Comparison of ENCODE assay signal across 16 cellular contexts in the genomic region with DNA sequence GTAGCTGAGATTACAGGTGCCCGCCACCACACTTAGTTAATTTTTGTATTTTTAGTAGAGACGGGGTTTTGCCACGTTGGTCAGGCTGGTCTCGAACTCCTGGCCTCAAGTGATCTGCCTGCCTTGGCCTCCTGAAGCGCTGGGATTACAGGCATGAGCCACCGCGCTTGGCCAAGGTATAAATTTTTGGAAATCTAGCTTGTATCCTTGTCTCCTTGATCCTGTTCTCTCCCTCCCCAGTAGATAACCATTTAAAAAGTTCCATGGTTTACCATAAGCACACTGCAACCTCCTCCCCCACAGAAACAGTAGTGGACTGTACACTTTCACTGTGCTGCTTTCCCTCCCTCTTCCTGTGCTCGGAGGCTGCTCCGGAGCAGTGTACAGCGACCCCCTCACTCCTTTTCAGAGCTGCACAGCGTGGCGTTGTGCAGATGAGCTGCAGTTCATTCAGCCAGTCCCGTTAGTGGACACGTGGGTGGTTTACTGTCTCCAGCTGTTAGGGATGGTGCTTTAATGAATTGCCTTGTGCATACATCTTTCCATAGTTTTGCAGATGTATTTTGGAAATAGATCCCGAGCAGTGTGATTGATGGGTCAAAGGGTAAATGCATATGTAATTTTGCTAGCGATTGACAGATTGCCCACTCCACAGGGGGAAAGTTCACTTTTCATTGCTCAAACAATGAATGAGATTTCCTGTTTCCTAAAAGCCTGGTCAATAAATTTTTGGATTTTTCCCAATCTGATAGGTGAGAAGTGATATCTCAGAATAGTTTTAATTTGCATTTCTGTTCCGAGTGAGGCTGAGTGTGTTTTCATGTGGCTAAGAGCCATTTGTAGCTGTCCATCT. TPM values are rescaled to one million over a fixed set of nuclear protein-coding genes. Genes with fewer than 3 reads are reported as not detected.
DNase-seq lines count a peak whose midpoint lies in the region; ATAC-seq and TF ChIP-seq lines count a peak whose summit lies in the region.
"Had no signal": no experiment of that assay in that cellular context is flagged by ENCODE, and none has a peak within 500 bp of the region (broad histone marks: within the 10 kb centered on the region; RNA-seq: fewer than 3 reads in every experiment).

No MANE protein-coding gene starts in this region.

- H3K4me3 ChIP-seq in brain microvascular endothelial cell (ENCODE audit: low read depth, low read length) (no peak overlapping the region), liver (ENCODE audit: low read depth in 1 of 3, low read length in 3 of 3) (no peak overlapping the region)
- H3K4me3 ChIP-seq: Peyer's patch, right atrium auricular region had no signal

- H3K36me3 Mint-ChIP-seq in HFFc6 (ENCODE audit: low read depth): peaks cover 74% of the 10 kb centered on the region

- WGBS in liver: 49% methylated on average over 17 of the region's 17 CpGs

- no peaks in the 10 kb centered on the region for H3K27me3 ChIP-seq in brain microvascular endothelial cell (replicated peaks)
- H3K27me3 ChIP-seq in liver (ENCODE audit: control insufficient read depth in 4 of 4, insufficient read depth in 4 of 4, low read length in 3 of 4): no peaks in the 10 kb centered on the region
- H3K27me3 ChIP-seq: Peyer's patch, right atrium auricular region had no signal

- no peak for ATAC-seq in GM19035 (IDR thresholded peaks at IDR 0.05; ENCODE audit: unreplicated experiment)
- ATAC-seq in GM21423 (IDR thresholded peaks at IDR 0.05; ENCODE audit: unreplicated experiment): no peak

- no peak for TF ChIP-seq CTCF in C4-2B (conservative IDR thresholded peaks at IDR 0.05)
- no peak for TF ChIP-seq CTCF in HFFc6 (IDR thresholded peaks at IDR 0.05)
- peak; percentile 30 for TF ChIP-seq CTCF in brain microvascular endothelial cell (IDR thresholded peaks at IDR 0.05; ENCODE audit: low read depth, low read length, missing control alignments)
- no peak for TF ChIP-seq CTCF in liver (IDR thresholded peaks at IDR 0.05; ENCODE audit: low read depth, low read length, missing input control)

- H3K27ac ChIP-seq in C4-2B (peak overlapping the region; percentile 41), brain microvascular endothelial cell (peak overlapping the region; percentile 15), liver (ENCODE audit: low read depth in 1 of 2, low read length in 2 of 2) (peak overlapping the region; percentile 58 to 87)
- H3K27ac ChIP-seq: Peyer's patch had no signal

- peak overlapping the region; percentile 59 for H3K4me3 Mint-ChIP-seq in HFFc6
- H3K4me3 Mint-ChIP-seq: T-helper 1 cell treated with Interleukin-12 subunit alpha and Interleukin-12 subunit beta and Interleukin-4 antibody, amounts not matched to agents 30 μg/mL and 1 μg/mL, for 36 hours had no signal

- H3K27me3 Mint-ChIP-seq in HFFc6 (ENCODE audit: insufficient read depth): no peaks in the 10 kb centered on the region; the same call in 1 of the 2 replicates

- H3K9me3 Mint-ChIP-seq in HFFc6: no peaks in the 10 kb centered on the region
- H3K9me3 Mint-ChIP-seq: T-helper 1 cell treated with Interleukin-12 subunit alpha and Interleukin-12 subunit beta and Interleukin-4 antibody, amounts not matched to agents 30 μg/mL and 1 μg/mL, for 36 hours had no signal

- H3K4me1 Mint-ChIP-seq in HFFc6 (ENCODE audit: low read depth): peaks cover 83% of the 10 kb centered on the region

- in situ Hi-C loops in brain microvascular endothelial cell (cut with HindIII; ENCODE audit: low pct_ligation_motif_present, low sequenced_read_pairs): no loop called here

- peak overlapping the region; percentile 96 for H3K27ac Mint-ChIP-seq in HFFc6
- H3K27ac Mint-ChIP-seq: T-helper 1 cell treated with Interleukin-12 subunit alpha and Interleukin-12 subunit beta and Interleukin-4 antibody, amounts not matched to agents 30 μg/mL and 1 μg/mL, for 36 hours had no signal

- peaks cover 18 to 35% (median 23%) of the 10 kb centered on the region in 4 donors for H3K4me1 ChIP-seq in liver (ENCODE audit: control insufficient read depth in 4 of 4, insufficient read depth in 4 of 4, low read length in 3 of 4)

- H3K9me3 ChIP-seq in liver (ENCODE audit: control insufficient read depth in 4 of 4, low read length in 3 of 4): no peaks in the 10 kb centered on the region
- H3K9me3 ChIP-seq: Peyer's patch, right atrium auricular region had no signal

- H3K36me3 ChIP-seq in brain microvascular endothelial cell (replicated peaks) (peaks cover 30% of the 10 kb centered on the region), liver (ENCODE audit: control insufficient read depth in 4 of 4, insufficient read depth in 3 of 4, low read depth in 1 of 4, low read length in 3 of 4) (peaks cover 5 to 17% (median 10%) of the 10 kb centered on the region in 4 donors)

- peak overlapping the region in 1 of 2 donors; percentile 38 for H3K9ac ChIP-seq in liver (ENCODE audit: low read depth in 1 of 2, low read length in 2 of 2)

- peak in 1 of 2 donors; percentile 6 for TF ChIP-seq RAD21 in liver (IDR thresholded peaks at IDR 0.05)

- DNase-seq in HFFc6 (no peak), brain microvascular endothelial cell (no peak), CD1c-positive myeloid dendritic cell (ENCODE audit: extremely low spot score) (no peak), DMS 273 (lab: John Stamatoyannopoulos, UW; ENCODE audit: unreplicated experiment) (no peak)
- DNase-seq: activated T-cell treated with anti-CD3 and anti-CD28 coated beads, Interleukin-2, amount 50 U/mL, for 1 hour; amniotic stem cell; EL; NCI-H1105 treated with DMSO at 0.1 percent for 48 hours; NCI-H510A treated with DMSO at 0.1 percent for 48 hours; Peyer's patch had no signal

TF ChIP-seq in liver, 16 proteins besides CTCF, POLR2A, EP300 and RAD21:
- TF ChIP-seq, protein P1, sequence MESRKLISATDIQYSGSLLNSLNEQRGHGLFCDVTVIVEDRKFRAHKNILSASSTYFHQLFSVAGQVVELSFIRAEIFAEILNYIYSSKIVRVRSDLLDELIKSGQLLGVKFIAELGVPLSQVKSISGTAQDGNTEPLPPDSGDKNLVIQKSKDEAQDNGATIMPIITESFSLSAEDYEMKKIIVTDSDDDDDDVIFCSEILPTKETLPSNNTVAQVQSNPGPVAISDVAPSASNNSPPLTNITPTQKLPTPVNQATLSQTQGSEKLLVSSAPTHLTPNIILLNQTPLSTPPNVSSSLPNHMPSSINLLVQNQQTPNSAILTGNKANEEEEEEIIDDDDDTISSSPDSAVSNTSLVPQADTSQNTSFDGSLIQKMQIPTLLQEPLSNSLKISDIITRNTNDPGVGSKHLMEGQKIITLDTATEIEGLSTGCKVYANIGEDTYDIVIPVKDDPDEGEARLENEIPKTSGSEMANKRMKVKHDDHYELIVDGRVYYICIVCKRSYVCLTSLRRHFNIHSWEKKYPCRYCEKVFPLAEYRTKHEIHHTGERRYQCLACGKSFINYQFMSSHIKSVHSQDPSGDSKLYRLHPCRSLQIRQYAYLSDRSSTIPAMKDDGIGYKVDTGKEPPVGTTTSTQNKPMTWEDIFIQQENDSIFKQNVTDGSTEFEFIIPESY (IDR thresholded peaks at IDR 0.05): peak; percentile 49
- peak; percentile 42 for TF ChIP-seq FOXA1 (IDR thresholded peaks at IDR 0.05)
- peak; percentile 25 for TF ChIP-seq NR2F2 (IDR thresholded peaks at IDR 0.05)
- TF ChIP-seq, protein P2, sequence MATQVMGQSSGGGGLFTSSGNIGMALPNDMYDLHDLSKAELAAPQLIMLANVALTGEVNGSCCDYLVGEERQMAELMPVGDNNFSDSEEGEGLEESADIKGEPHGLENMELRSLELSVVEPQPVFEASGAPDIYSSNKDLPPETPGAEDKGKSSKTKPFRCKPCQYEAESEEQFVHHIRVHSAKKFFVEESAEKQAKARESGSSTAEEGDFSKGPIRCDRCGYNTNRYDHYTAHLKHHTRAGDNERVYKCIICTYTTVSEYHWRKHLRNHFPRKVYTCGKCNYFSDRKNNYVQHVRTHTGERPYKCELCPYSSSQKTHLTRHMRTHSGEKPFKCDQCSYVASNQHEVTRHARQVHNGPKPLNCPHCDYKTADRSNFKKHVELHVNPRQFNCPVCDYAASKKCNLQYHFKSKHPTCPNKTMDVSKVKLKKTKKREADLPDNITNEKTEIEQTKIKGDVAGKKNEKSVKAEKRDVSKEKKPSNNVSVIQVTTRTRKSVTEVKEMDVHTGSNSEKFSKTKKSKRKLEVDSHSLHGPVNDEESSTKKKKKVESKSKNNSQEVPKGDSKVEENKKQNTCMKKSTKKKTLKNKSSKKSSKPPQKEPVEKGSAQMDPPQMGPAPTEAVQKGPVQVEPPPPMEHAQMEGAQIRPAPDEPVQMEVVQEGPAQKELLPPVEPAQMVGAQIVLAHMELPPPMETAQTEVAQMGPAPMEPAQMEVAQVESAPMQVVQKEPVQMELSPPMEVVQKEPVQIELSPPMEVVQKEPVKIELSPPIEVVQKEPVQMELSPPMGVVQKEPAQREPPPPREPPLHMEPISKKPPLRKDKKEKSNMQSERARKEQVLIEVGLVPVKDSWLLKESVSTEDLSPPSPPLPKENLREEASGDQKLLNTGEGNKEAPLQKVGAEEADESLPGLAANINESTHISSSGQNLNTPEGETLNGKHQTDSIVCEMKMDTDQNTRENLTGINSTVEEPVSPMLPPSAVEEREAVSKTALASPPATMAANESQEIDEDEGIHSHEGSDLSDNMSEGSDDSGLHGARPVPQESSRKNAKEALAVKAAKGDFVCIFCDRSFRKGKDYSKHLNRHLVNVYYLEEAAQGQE (IDR thresholded peaks at IDR 0.05): no peak
- no peak for TF ChIP-seq TAF1 (conservative IDR thresholded peaks at IDR 0.05)
- TF ChIP-seq, protein P3, sequence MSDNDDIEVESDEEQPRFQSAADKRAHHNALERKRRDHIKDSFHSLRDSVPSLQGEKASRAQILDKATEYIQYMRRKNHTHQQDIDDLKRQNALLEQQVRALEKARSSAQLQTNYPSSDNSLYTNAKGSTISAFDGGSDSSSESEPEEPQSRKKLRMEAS (IDR thresholded peaks at IDR 0.05): peak; percentile 60
- TF ChIP-seq YY1 (IDR thresholded peaks at IDR 0.05): peak; percentile 60
- no peak for TF ChIP-seq FOXA2 (IDR thresholded peaks at IDR 0.05)
- peak in 1 of 2 donors; percentile 41 for TF ChIP-seq JUND (IDR thresholded peaks at IDR 0.05)
- no peak for TF ChIP-seq HNF4G (IDR thresholded peaks at IDR 0.05)
- TF ChIP-seq GABPA (IDR thresholded peaks at IDR 0.05 in 1 of 2, conservative IDR thresholded peaks at IDR 0.05 in 1 of 2): peak in 1 of 2 donors; percentile 49
- no peak for TF ChIP-seq EGR1 (IDR thresholded peaks at IDR 0.05; ENCODE audit: low read depth in 2 of 2)
- peak; percentile 50 for TF ChIP-seq SP1 (IDR thresholded peaks at IDR 0.05)
- TF ChIP-seq HNF4A (conservative IDR thresholded peaks at IDR 0.05): peak; percentile 67 to 79
- TF ChIP-seq, protein P4, sequence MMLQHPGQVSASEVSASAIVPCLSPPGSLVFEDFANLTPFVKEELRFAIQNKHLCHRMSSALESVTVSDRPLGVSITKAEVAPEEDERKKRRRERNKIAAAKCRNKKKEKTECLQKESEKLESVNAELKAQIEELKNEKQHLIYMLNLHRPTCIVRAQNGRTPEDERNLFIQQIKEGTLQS (IDR thresholded peaks at IDR 0.05): no peak
- TF ChIP-seq RXRA (IDR thresholded peaks at IDR 0.05): peak in 1 of 2 donors; percentile 72

RNA-seq across cellular contexts. Expression of a gene that starts 14.8 kb away (rescaled TPM):
- total RNA-seq in HFFc6 (2021; fragmentation: NEBNext Ultra II Directional; extraction: Animal tissue kit (Norgen Biotek cat#: 25700)): 10 to 100 TPM; 56.0 to 77.5 (median 74.4) TPM
- 10 to 100 TPM; 11.5 to 15.2 TPM for total RNA-seq in liver
- polyA plus RNA-seq in liver: 1 to 10 TPM; 6.1 to 9.4 TPM

Comparison
In these comparisons a context has a peak if more than half of its experiments do, and no peak if none do; other contexts are left out.
1. H3K27ac ChIP-seq: peak in every context shown above with its lines; median percentile 72 in liver; 41 in C4-2B; 15 in brain microvascular endothelial cell.